In the genomic region with DNA sequence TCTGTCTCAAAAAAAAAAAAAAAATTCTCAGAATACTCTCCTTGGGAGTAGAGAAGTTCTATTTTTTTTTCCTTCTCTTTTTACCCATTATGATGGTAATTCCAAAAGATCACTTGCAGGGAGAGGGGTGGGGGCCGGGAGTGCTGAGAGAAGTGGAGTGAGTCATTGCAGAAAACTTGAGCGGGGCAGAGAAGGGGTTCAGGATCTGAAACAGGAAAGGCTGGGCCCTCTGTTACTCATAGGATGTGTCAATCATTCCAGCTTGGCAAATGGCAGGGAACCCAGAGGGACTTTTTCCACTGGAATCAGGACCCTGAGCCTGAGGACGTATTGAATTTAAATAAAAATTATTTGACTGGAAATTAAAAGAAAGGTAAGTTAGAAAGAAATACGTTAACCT, we compare ENCODE assay signal across 9 cellular contexts.
DNase-seq lines count a peak whose midpoint lies in the region; ATAC-seq, FAIRE-seq and TF ChIP-seq lines count a peak whose summit lies in the region.
"Had no signal": no experiment of that assay in that cellular context is flagged by ENCODE, and none has a peak within 500 bp of the region (broad histone marks: within the 10 kb centered on the region; RNA-seq: fewer than 3 reads in every experiment).

No MANE protein-coding gene starts in this region.

- H3K9me2 ChIP-seq in MM.1S (replicated peaks; ENCODE audit: insufficient read depth, low read length): no peaks in the 10 kb centered on the region

- no peaks in the 10 kb centered on the region for H3K36me3 ChIP-seq in astrocyte (ENCODE audit: insufficient read depth, low read length)
- H3K36me3 ChIP-seq in MM.1S (replicated peaks; ENCODE audit: insufficient read depth, low read length): no peaks in the 10 kb centered on the region

- H3K27me3 Mint-ChIP-seq in astrocyte (ENCODE audit: low read depth, unreplicated experiment): no peaks in the 10 kb centered on the region

- no peak for ATAC-seq in HG02970 (IDR thresholded peaks at IDR 0.05; ENCODE audit: low FRiP score, unreplicated experiment)
- ATAC-seq in activated naive CD4-positive, alpha-beta T cell treated with anti-CD3 and anti-CD28 coated beads, Interleukin-2, amount 50 U/mL, for 72 hours: no peak
- ATAC-seq: activated T-helper 17 cell treated with anti-CD3 and anti-CD28 coated beads, Interleukin-2, amount 50 U/mL, for 72 hours had no signal

- peak overlapping the region; percentile 1 for H3K4me3 ChIP-seq in astrocyte (ENCODE audit: insufficient read depth, low read depth, low read length)
- no peak overlapping the region for H3K4me3 ChIP-seq in MM.1S (ENCODE audit: low read length)

- FAIRE-seq in astrocyte (lab: Jason Lieb, UNC): no peak

- peaks cover 30% of the 10 kb centered on the region for H3K4me1 ChIP-seq in astrocyte (ENCODE audit: insufficient read depth, low read length)
- H3K4me1 ChIP-seq in MM.1S (ENCODE audit: low read length): peaks cover 44% of the 10 kb centered on the region

- H3K9me3 ChIP-seq in astrocyte (ENCODE audit: insufficient read depth, low read depth, low read length) (no peaks in the 10 kb centered on the region), MM.1S (replicated peaks; ENCODE audit: insufficient read depth, low read length) (no peaks in the 10 kb centered on the region)

- TF ChIP-seq CTCF in astrocyte (IDR thresholded peaks at IDR 0.05; ENCODE audit: insufficient read depth, low read depth, low read length): no peak
- no peak for TF ChIP-seq CTCF in MM.1S (IDR thresholded peaks at IDR 0.05; ENCODE audit: low read length)

- peaks cover 2% of the 10 kb centered on the region for H3K36me3 Mint-ChIP-seq in astrocyte (ENCODE audit: low read depth, unreplicated experiment)
- H3K36me3 Mint-ChIP-seq in activated naive CD4-positive, alpha-beta T cell treated with anti-CD3 and anti-CD28 coated beads, Interleukin-2, amount 50 U/mL, for 72 hours: no peaks in the 10 kb centered on the region

- peak overlapping the region; percentile 85 for H3K27ac Mint-ChIP-seq in astrocyte (ENCODE audit: unreplicated experiment)
- H3K27ac Mint-ChIP-seq in activated naive CD4-positive, alpha-beta T cell treated with anti-CD3 and anti-CD28 coated beads, Interleukin-2, amount 50 U/mL, for 72 hours: no peak overlapping the region
- H3K27ac Mint-ChIP-seq: activated T-helper 17 cell treated with anti-CD3 and anti-CD28 coated beads, Interleukin-2, amount 50 U/mL, for 72 hours had no signal

- no peaks in the 10 kb centered on the region for H4K20me1 ChIP-seq in astrocyte (ENCODE audit: insufficient read depth, low read length)
- no peaks in the 10 kb centered on the region for H4K20me1 ChIP-seq in MM.1S (ENCODE audit: insufficient read depth, low read length)

- H3K4me1 Mint-ChIP-seq in astrocyte (ENCODE audit: low read depth, unreplicated experiment): peaks cover 35% of the 10 kb centered on the region

- H3K79me2 ChIP-seq in astrocyte (ENCODE audit: insufficient read depth, low read length) (no peaks in the 10 kb centered on the region), MM.1S (ENCODE audit: low read length) (peaks cover 11% of the 10 kb centered on the region; the same call in 1 of the 2 replicates)

- H3K9ac ChIP-seq in astrocyte (ENCODE audit: low read length) (no peak overlapping the region), MM.1S (ENCODE audit: low read length) (no peak overlapping the region)

- H3K4me2 ChIP-seq in astrocyte (ENCODE audit: low read length) (peak overlapping the region; percentile 61), MM.1S (ENCODE audit: low read depth, low read length) (no peak overlapping the region)

- H3K27me3 ChIP-seq in astrocyte (ENCODE audit: insufficient read depth, low read length): no peaks in the 10 kb centered on the region
- H3K27me3 ChIP-seq in MM.1S (replicated peaks; ENCODE audit: insufficient read depth, low read length): no peaks in the 10 kb centered on the region

- H2AFZ ChIP-seq in astrocyte (ENCODE audit: low read depth, low read length) (no peak overlapping the region), MM.1S (ENCODE audit: low read length) (no peak overlapping the region)

- H3K4me3 Mint-ChIP-seq in astrocyte (ENCODE audit: unreplicated experiment): no peak overlapping the region
- H3K4me3 Mint-ChIP-seq: activated T-helper 17 cell treated with anti-CD3 and anti-CD28 coated beads, Interleukin-2, amount 50 U/mL, for 72 hours had no signal

- H3F3A ChIP-seq in MM.1S (ENCODE audit: insufficient read depth, low read length): peaks cover 22% of the 10 kb centered on the region

- DNase-seq in A172 (ENCODE audit: low spot score) (peak; percentile 94), HS-5 (ENCODE audit: low read depth) (peak; percentile 79), astrocyte (ENCODE audit: low read depth) (peak; percentile 90), islet precursor cell (peak; percentile 93), MM.1S (no peak), HuH-7 (ENCODE audit: low spot score) (no peak)
- no peak for DNase-seq in activated naive CD4-positive, alpha-beta T cell treated with anti-CD3 and anti-CD28 coated beads, Interleukin-2, amount 50 U/mL, for 72 hours (ENCODE audit: low spot score in 2 of 2)

- H3K9me3 Mint-ChIP-seq in astrocyte (ENCODE audit: unreplicated experiment): peaks cover 2% of the 10 kb centered on the region
- H3K9me3 Mint-ChIP-seq in activated naive CD4-positive, alpha-beta T cell treated with anti-CD3 and anti-CD28 coated beads, Interleukin-2, amount 50 U/mL, for 72 hours: no peaks in the 10 kb centered on the region
- H3K9me3 Mint-ChIP-seq: activated T-helper 17 cell treated with anti-CD3 and anti-CD28 coated beads, Interleukin-2, amount 50 U/mL, for 72 hours had no signal

- peak overlapping the region; percentile 72 for H3K27ac ChIP-seq in astrocyte (ENCODE audit: low read depth, low read length)
- H3K27ac ChIP-seq in MM.1S (ENCODE audit: low read length): no peak overlapping the region

Comparison
In these comparisons a context has a peak if more than half of its experiments do, and no peak if none do; other contexts are left out.
1. DNase-seq: peak in A172 (single experiment), HS-5 (single experiment), astrocyte (single experiment) and islet precursor cell (single experiment); none in MM.1S (single experiment), HuH-7 (single experiment) and activated naive CD4-positive, alpha-beta T cell treated with anti-CD3 and anti-CD28 coated beads, Interleukin-2, amount 50 U/mL, for 72 hours (0 of 2).